ENCODE assay signal across 15 cellular contexts in genomic region chr3:138938056-138938876, GRCh38. TPM values are rescaled to one million over a fixed set of nuclear protein-coding genes. Genes with fewer than 3 reads are reported as not detected.
DNase-seq lines count a peak whose midpoint lies in the region; ATAC-seq and TF ChIP-seq lines count a peak whose summit lies in the region.
"Had no signal": no experiment of that assay in that cellular context is flagged by ENCODE, and none has a peak within 500 bp of the region (broad histone marks: within the 10 kb centered on the region; RNA-seq: fewer than 3 reads in every experiment).

No MANE protein-coding gene starts in this region.

- peaks cover 2% of the 10 kb centered on the region; the same call in 1 of the 2 replicates for H3K4me1 ChIP-seq in H9 (ENCODE audit: insufficient read depth, low read length)

- H2BK20ac ChIP-seq in H9 (ENCODE audit: low read depth, low read length, poor library complexity, severe bottlenecking) = no peak overlapping the region

- H2BK12ac ChIP-seq in H9 (ENCODE audit: insufficient read length, low read depth, low read length) = no peak overlapping the region

- peak; percentile 23 for ATAC-seq in activated naive CD8-positive, alpha-beta T cell treated with anti-CD3 and anti-CD28 coated beads, Interleukin-2, amount 50 U/mL, for 24 hours
- peak; percentile 3 to 16 for ATAC-seq in naive B cell (ENCODE audit: low read depth in 2 of 2)
- no peak for ATAC-seq in HG03159 (IDR thresholded peaks at IDR 0.05; ENCODE audit: unreplicated experiment)
- ATAC-seq in HG03469 (IDR thresholded peaks at IDR 0.05; ENCODE audit: unreplicated experiment) = no peak
- ATAC-seq: sciatic nerve had no signal

- H3K18ac ChIP-seq in H9 (ENCODE audit: insufficient read length, low read depth, low read length) = no peak overlapping the region

- no peak overlapping the region for H3K4ac ChIP-seq in H9 (ENCODE audit: low read depth, low read length)

- H3K79me1 ChIP-seq in H9 (ENCODE audit: insufficient read depth, low read depth, low read length, poor library complexity, severe bottlenecking) = no peaks in the 10 kb centered on the region

- H4K20me1 ChIP-seq in H9 (ENCODE audit: control insufficient read depth, insufficient read depth, insufficient read length) = no peaks in the 10 kb centered on the region

- H3K4me1 Mint-ChIP-seq in H9 (peaks cover 28 to 43% of the 10 kb centered on the region in 2 experiments), naive B cell (peaks cover 14 to 42% (median 41%) of the 10 kb centered on the region in 3 donors)
- H3K4me1 Mint-ChIP-seq in activated naive CD8-positive, alpha-beta T cell treated with anti-CD3 and anti-CD28 coated beads, Interleukin-2, amount 50 U/mL, for 24 hours = peaks cover 31% of the 10 kb centered on the region

- H4K5ac ChIP-seq in H9 (ENCODE audit: insufficient read length, low read depth, low read length) = no peak overlapping the region

- H2AK5ac ChIP-seq in H9 (ENCODE audit: insufficient read length, low read length) = no peak overlapping the region

- no peak overlapping the region for H2BK5ac ChIP-seq in H9 (ENCODE audit: insufficient read length, low read length)

- peaks cover 21% of the 10 kb centered on the region for H3K23me2 ChIP-seq in H9 (ENCODE audit: insufficient read length, low read depth, low read length, poor library complexity, severe bottlenecking)

- no peak overlapping the region for H2BK15ac ChIP-seq in H9 (ENCODE audit: low read depth, low read length)

- no peak overlapping the region for H3K14ac ChIP-seq in H9 (ENCODE audit: insufficient read depth, low read length)

- no CpG with 5 or more reads among the region's 48 CpGs for WGBS in H9 (ENCODE audit: extremely low coverage, insufficient read length, low lambda C conversion rate)

- peaks cover 66% of the 10 kb centered on the region for H3K27me3 ChIP-seq in H9 (ENCODE audit: insufficient read depth, low read length)

- H2AFZ ChIP-seq in H9 (ENCODE audit: low read length) = no peak overlapping the region

- peak overlapping the region; percentile 13 to 81; a peak in 4 of 5 replicates for H3K4me3 Mint-ChIP-seq in H9
- H3K4me3 Mint-ChIP-seq in activated naive CD8-positive, alpha-beta T cell treated with anti-CD3 and anti-CD28 coated beads, Interleukin-2, amount 50 U/mL, for 24 hours = peak overlapping the region; percentile 17
- peak overlapping the region in 7 of 8 donors; percentile 23 to 83 (median 73) for H3K4me3 Mint-ChIP-seq in naive B cell

- H2BK120ac ChIP-seq in H9 (ENCODE audit: low read depth, low read length, poor library complexity, severe bottlenecking) = no peak overlapping the region

- H3K9me3 Mint-ChIP-seq in H9 (peaks cover 4% of the 10 kb centered on the region in 2 experiments; a peak in 4 of 5 replicates), naive B cell (peaks cover 0 to 3% (median 0%) of the 10 kb centered on the region in 7 donors)
- H3K9me3 Mint-ChIP-seq in activated naive CD8-positive, alpha-beta T cell treated with anti-CD3 and anti-CD28 coated beads, Interleukin-2, amount 50 U/mL, for 24 hours = no peaks in the 10 kb centered on the region

- H3K27me3 Mint-ChIP-seq in H9 (ENCODE audit: low read depth) (peaks cover 97% of the 10 kb centered on the region), naive B cell (peaks cover 84 to 95% (median 86%) of the 10 kb centered on the region in 3 donors)
- H3K27me3 Mint-ChIP-seq in activated naive CD8-positive, alpha-beta T cell treated with anti-CD3 and anti-CD28 coated beads, Interleukin-2, amount 50 U/mL, for 24 hours = peaks cover 88% of the 10 kb centered on the region

- H4K91ac ChIP-seq in H9 (ENCODE audit: insufficient read length, low read depth, low read length) = no peak overlapping the region

- H3K36me3 Mint-ChIP-seq in H9 (ENCODE audit: insufficient read depth in 1 of 3, low read depth in 3 of 3) (no peaks in the 10 kb centered on the region), naive B cell (no peaks in the 10 kb centered on the region)
- H3K36me3 Mint-ChIP-seq in activated naive CD8-positive, alpha-beta T cell treated with anti-CD3 and anti-CD28 coated beads, Interleukin-2, amount 50 U/mL, for 24 hours (ENCODE audit: low read depth) = no peaks in the 10 kb centered on the region
- H3K36me3 Mint-ChIP-seq: CD4-positive, CD25-positive, alpha-beta regulatory T cell had no signal

- H3K23ac ChIP-seq in H9 (ENCODE audit: insufficient read length, low read depth, low read length) = no peak overlapping the region

- no peak overlapping the region for H3T11ph ChIP-seq in H9 (ENCODE audit: low read length)

- no peak for TF ChIP-seq CTCF in H9 (conservative IDR thresholded peaks at IDR 0.05)

- H3K9me3 ChIP-seq in H9 (ENCODE audit: control insufficient read depth, low read depth, low read length) = no peaks in the 10 kb centered on the region
- H3K9me3 ChIP-seq: colonic mucosa had no signal

- H3K27ac Mint-ChIP-seq in H9 (no peak overlapping the region), naive B cell (peak overlapping the region in 2 of 6 donors; percentile 87 to 95)
- no peak overlapping the region for H3K27ac Mint-ChIP-seq in activated naive CD8-positive, alpha-beta T cell treated with anti-CD3 and anti-CD28 coated beads, Interleukin-2, amount 50 U/mL, for 24 hours
- H3K27ac Mint-ChIP-seq: CD4-positive, CD25-positive, alpha-beta regulatory T cell had no signal

- no peak overlapping the region for H3K9ac ChIP-seq in H9 (ENCODE audit: extremely low read depth, insufficient read length, low read length)

- no peak overlapping the region for H3K56ac ChIP-seq in H9 (ENCODE audit: insufficient read length, low read depth, low read length)

- H4K8ac ChIP-seq in H9 (replicated peaks; ENCODE audit: insufficient read length, low read depth, low read length) = no peak overlapping the region

- no peak overlapping the region for H3K27ac ChIP-seq in H9 (ENCODE audit: insufficient read length, low read depth, low read length)
- H3K27ac ChIP-seq: colonic mucosa, VCaP had no signal

- H3K4me2 ChIP-seq in H9 (ENCODE audit: insufficient read depth, insufficient read length, low read length) = peak overlapping the region; percentile 84

- DNase-seq in CD1c-positive myeloid dendritic cell (ENCODE audit: extremely low spot score) (peak; percentile 23), H9 (peak; percentile 61), naive B cell (no peak), NCI-H1417 treated with DMSO at 0.1 percent for 48 hours (lab: John Stamatoyannopoulos, UW) (no peak), cerebellar nuclear complex (lab: John Stamatoyannopoulos, UW) (no peak)
- DNase-seq in activated naive CD8-positive, alpha-beta T cell treated with anti-CD3 and anti-CD28 coated beads, Interleukin-2, amount 50 U/mL, for 24 hours = no peak
- DNase-seq: CD4-positive, CD25-positive, alpha-beta regulatory T cell; colonic mucosa; NCI-H226; RPMI8226 had no signal

- no peaks in the 10 kb centered on the region for H3K79me2 ChIP-seq in H9 (ENCODE audit: insufficient read depth, low read length)

RNA-seq across cellular contexts. Expression of gene FOXL2, which starts 8.7 kb away (rescaled TPM):
- 0.22 and 0.29 TPM in 2 replicates for total RNA-seq in H9 (2021)
- not detected for polyA plus RNA-seq in naive B cell (ENCODE audit: low read depth in 6 of 6)
- total RNA-seq: CD4-positive, CD25-positive, alpha-beta regulatory T cell had no signal
- polyA plus RNA-seq: CD4-positive, CD25-positive, alpha-beta regulatory T cell; lung had no signal

RNA-seq across cellular contexts. Expression of gene FOXL2NB, which starts 8.8 kb away (rescaled TPM):
- 0.31 and 0.55 TPM in 2 replicates for total RNA-seq in H9 (2021)
- not detected for polyA plus RNA-seq in naive B cell (ENCODE audit: low read depth in 6 of 6)
- total RNA-seq: CD4-positive, CD25-positive, alpha-beta regulatory T cell; colonic mucosa; lung; sciatic nerve had no signal
- polyA plus RNA-seq: CD4-positive, CD25-positive, alpha-beta regulatory T cell; lung had no signal

Comparison
In these comparisons a context has a peak if more than half of its experiments do, and no peak if none do; other contexts are left out.
1. DNase-seq: peak in CD1c-positive myeloid dendritic cell (single experiment) and H9 (single experiment); none in activated naive CD8-positive, alpha-beta T cell treated with anti-CD3 and anti-CD28 coated beads, Interleukin-2, amount 50 U/mL, for 24 hours (single experiment), naive B cell (single experiment), NCI-H1417 treated with DMSO at 0.1 percent for 48 hours (single experiment) and cerebellar nuclear complex (0 of 2).
2. H3K4me3 Mint-ChIP-seq: peak in every context shown above with its lines; median percentile 73 in naive B cell; 47 in H9; 17 in activated naive CD8-positive, alpha-beta T cell treated with anti-CD3 and anti-CD28 coated beads, Interleukin-2, amount 50 U/mL, for 24 hours.
3. ATAC-seq: peak in activated naive CD8-positive, alpha-beta T cell treated with anti-CD3 and anti-CD28 coated beads, Interleukin-2, amount 50 U/mL, for 24 hours (single experiment) and naive B cell (2 of 2); none in HG03159 (single experiment) and HG03469 (single experiment).